9 cellular contexts compared by ENCODE assay signal in genomic region chr11:7251487-7251835, GRCh38. TPM values are rescaled to one million over a fixed set of nuclear protein-coding genes. Genes with fewer than 3 reads are reported as not detected.
A peak's percentile ranks its signal among the peaks of the same experiment; 100 is the strongest.
DNase-seq lines count a peak whose midpoint lies in the region; ATAC-seq and TF ChIP-seq lines count a peak whose summit lies in the region.
"Had no signal": no experiment of that assay in that cellular context is flagged by ENCODE, and none has a peak within 500 bp of the region (broad histone marks: within the 10 kb centered on the region; RNA-seq: fewer than 3 reads in every experiment).

No MANE protein-coding gene starts in this region.

- H3K27me3 ChIP-seq in esophagus squamous epithelium (peaks cover 11 to 51% (median 12%) of the 10 kb centered on the region in 4 donors), transverse colon (peaks cover 44% of the 10 kb centered on the region)

- H3K4me3 Mint-ChIP-seq in activated T-cell treated with anti-CD3 and anti-CD28 coated beads, Interleukin-2, amount 50 U/mL, for 72 hours, result peak overlapping the region; percentile 46 to 64
- H3K4me3 Mint-ChIP-seq in nephron progenitor cell, result peak overlapping the region; percentile 77
- H3K4me3 Mint-ChIP-seq: activated T-helper 1 cell treated with anti-CD3 and anti-CD28 coated beads, Interleukin-12 subunit alpha, Interleukin-12 subunit beta, Interleukin-2, Interleukin-4 antibody, amounts not matched to agents 30 ng/mL and 10 ng/mL and 1 ng/mL, durations not matched to agents 14 hours and 24 hours and 36 hours had no signal

- H3K4me1 Mint-ChIP-seq in activated T-cell treated with anti-CD3 and anti-CD28 coated beads, Interleukin-2, amount 50 U/mL, for 72 hours (ENCODE audit: low read depth), result peaks cover 3% of the 10 kb centered on the region
- no peaks in the 10 kb centered on the region for H3K4me1 Mint-ChIP-seq in nephron progenitor cell

- no peak for ATAC-seq in activated T-cell treated with anti-CD3 and anti-CD28 coated beads, Interleukin-2, amount 50 U/mL, for 72 hours (replicated peaks in 1 of 2)
- no peak for ATAC-seq in HG03378 (IDR thresholded peaks at IDR 0.05; ENCODE audit: unreplicated experiment)

- H3K9me3 Mint-ChIP-seq in activated T-cell treated with anti-CD3 and anti-CD28 coated beads, Interleukin-2, amount 50 U/mL, for 72 hours, result no peaks in the 10 kb centered on the region
- H3K9me3 Mint-ChIP-seq in nephron progenitor cell, result peaks cover 15% of the 10 kb centered on the region
- H3K9me3 Mint-ChIP-seq: activated T-helper 1 cell treated with anti-CD3 and anti-CD28 coated beads, Interleukin-12 subunit alpha, Interleukin-12 subunit beta, Interleukin-2, Interleukin-4 antibody, amounts not matched to agents 30 ng/mL and 10 ng/mL and 1 ng/mL, durations not matched to agents 14 hours and 24 hours and 36 hours had no signal

- TF ChIP-seq POLR2A in esophagus squamous epithelium (IDR thresholded peaks at IDR 0.05) (no peak), transverse colon (IDR thresholded peaks at IDR 0.05) (no peak)

- TF ChIP-seq EP300 in transverse colon (IDR thresholded peaks at IDR 0.05; ENCODE audit: low read depth), result no peak

- peak overlapping the region; percentile 28 to 67 (median 44) for H3K4me3 ChIP-seq in esophagus squamous epithelium
- H3K4me3 ChIP-seq in transverse colon, result peak overlapping the region; percentile 11 to 62 (median 33)

- in situ Hi-C loops in transverse colon (cut with MboI; ENCODE audit: low pct_ligation_motif_present in 1 of 4, low pct_unique_long_range_greater_than_20kb in 1 of 4, low sequenced_read_pairs in 3 of 4), result no loop called here

- H3K4me1 ChIP-seq in esophagus squamous epithelium, result peaks cover 14 to 19% (median 16%) of the 10 kb centered on the region in 3 donors
- peaks cover 0 to 15% (median 13%) of the 10 kb centered on the region in 4 donors for H3K4me1 ChIP-seq in transverse colon

- no peaks in the 10 kb centered on the region for H3K9me3 ChIP-seq in esophagus squamous epithelium
- no peaks in the 10 kb centered on the region for H3K9me3 ChIP-seq in transverse colon

- intact Hi-C loops in esophagus squamous epithelium (cut with DNase I), result no loop called here
- intact Hi-C loops in transverse colon (cut with DNase I; ENCODE audit: low total_unique reads), result no loop called here

- TF ChIP-seq CTCF in esophagus squamous epithelium (IDR thresholded peaks at IDR 0.05) (no peak), nephron progenitor cell (IDR thresholded peaks at IDR 0.05) (no peak), transverse colon (IDR thresholded peaks at IDR 0.05) (no peak)

- WGBS in esophagus squamous epithelium, 2 donors, result 6% methylated on average over 13 of the region's 28 CpGs; no CpG with 5 or more reads in 1 of the 2 donors
- WGBS in transverse colon (ENCODE audit: low coverage in 1 of 2), 2 donors, result 19% methylated on average over 25 of the region's 28 CpGs; no CpG with 5 or more reads in 1 of the 2 donors

- H3K27ac Mint-ChIP-seq in activated T-cell treated with anti-CD3 and anti-CD28 coated beads, Interleukin-2, amount 50 U/mL, for 72 hours, result no peak overlapping the region
- H3K27ac Mint-ChIP-seq in nephron progenitor cell, result no peak overlapping the region
- H3K27ac Mint-ChIP-seq: activated T-helper 1 cell treated with anti-CD3 and anti-CD28 coated beads, Interleukin-12 subunit alpha, Interleukin-12 subunit beta, Interleukin-2, Interleukin-4 antibody, amounts not matched to agents 30 ng/mL and 10 ng/mL and 1 ng/mL, durations not matched to agents 14 hours and 24 hours and 36 hours had no signal

- H3K27me3 Mint-ChIP-seq in activated T-cell treated with anti-CD3 and anti-CD28 coated beads, Interleukin-2, amount 50 U/mL, for 72 hours (ENCODE audit: low read depth), result peaks cover 55% of the 10 kb centered on the region
- peaks cover 89% of the 10 kb centered on the region for H3K27me3 Mint-ChIP-seq in nephron progenitor cell (ENCODE audit: low read depth, poor library complexity)

- H3K27ac ChIP-seq in esophagus squamous epithelium (no peak overlapping the region), transverse colon (no peak overlapping the region)

- no peaks in the 10 kb centered on the region for H3K36me3 Mint-ChIP-seq in activated T-cell treated with anti-CD3 and anti-CD28 coated beads, Interleukin-2, amount 50 U/mL, for 72 hours (ENCODE audit: insufficient read depth in 2 of 2)
- no peaks in the 10 kb centered on the region for H3K36me3 Mint-ChIP-seq in nephron progenitor cell (ENCODE audit: low read depth)

- no peak for DNase-seq in activated T-cell treated with anti-CD3 and anti-CD28 coated beads, Interleukin-2, amount 50 U/mL, for 72 hours
- no peak for DNase-seq in activated T-cell treated with anti-CD3 and anti-CD28 coated beads for 4 hours
- no peak for DNase-seq in esophagus squamous epithelium (lab: John Stamatoyannopoulos, UW)
- no peak for DNase-seq in nephron progenitor cell
- no peak for DNase-seq in transverse colon
- DNase-seq in NCI-H187 (lab: John Stamatoyannopoulos, UW), result no peak
- DNase-seq in activated CD4-positive, alpha-beta T cell treated with anti-CD3 and anti-CD28 coated beads, Interleukin-2, amount 50 U/mL, for 4 hours, result no peak

- H3K36me3 ChIP-seq in esophagus squamous epithelium (no peaks in the 10 kb centered on the region), transverse colon (no peaks in the 10 kb centered on the region)

RNA-seq across cellular contexts. Expression of gene SYT9, which starts 0.2 kb away (rescaled TPM):
- not detected for total RNA-seq in activated T-cell treated with anti-CD3 and anti-CD28 coated beads, Interleukin-2, amount 50 U/mL, for 72 hours
- under 1 TPM in 1 of 4 donors, not detected in 3; 0.19 TPM for total RNA-seq in esophagus squamous epithelium
- total RNA-seq in transverse colon, result under 1 TPM in 2 of 4 donors, not detected in 2; 0.14 to 0.16 TPM
- total RNA-seq: activated T-helper 1 cell treated with anti-CD3 and anti-CD28 coated beads, Interleukin-12 subunit alpha, Interleukin-12 subunit beta, Interleukin-2, Interleukin-4 antibody, amounts not matched to agents 30 ng/mL and 10 ng/mL and 1 ng/mL, durations not matched to agents 14 hours and 24 hours and 36 hours had no signal
